Comparison of ENCODE assay signal across 8 cellular contexts in genomic region chr15:59372352-59373211, GRCh38. TPM values are rescaled to one million over a fixed set of nuclear protein-coding genes. Genes with fewer than 3 reads are reported as not detected.
DNase-seq lines count a peak whose midpoint lies in the region; ATAC-seq and TF ChIP-seq lines count a peak whose summit lies in the region.

Gene MYO1E, minus strand, starts transcription at chr15:59372871. Its CDS starts 371 bp downstream, at chr15:59372500.

- H3K79me1 ChIP-seq in neuronal stem cell (ENCODE audit: low read depth, low read length), result no peaks in the 10 kb centered on the region

- POLR2A ChIA-PET in OCI-LY7 (lab: Charles Lee), result no interaction called here

- DNase-seq in DMS114 treated with DMSO at 0.1 percent for 48 hours (lab: John Stamatoyannopoulos, UW; ENCODE audit: unreplicated experiment) (peak; percentile 96), OCI-LY7 (ENCODE audit: low spot score) (peak; percentile 40), head of caudate nucleus (peak; percentile 75 to 97 (median 93)), neuronal stem cell (ENCODE audit: low spot score) (peak; percentile 90), vagina (ENCODE audit: extremely low spot score in 2 of 2) (peak in 1 of 2 donors; percentile 98)
- peak; percentile 46 for DNase-seq in activated naive CD8-positive, alpha-beta T cell treated with anti-CD3 and anti-CD28 coated beads, Interleukin-2, amount 50 U/mL, for 24 hours

- no peak for TF ChIP-seq CTCF in OCI-LY7 (conservative IDR thresholded peaks at IDR 0.05; ENCODE audit: low read length)
- no peak for TF ChIP-seq CTCF in vagina (IDR thresholded peaks at IDR 0.05)

- H3K4me2 ChIP-seq in OCI-LY7 (ENCODE audit: low read length), result peak within 1 kb of the TSS; percentile 87
- peak within 1 kb of the TSS; percentile 99 for H3K4me2 ChIP-seq in neuronal stem cell (ENCODE audit: insufficient read depth, low read length, poor library complexity, severe bottlenecking)

- H4K20me1 ChIP-seq in OCI-LY7 (ENCODE audit: insufficient read depth, low read length), result no peaks in the 10 kb centered on the region

- peak within 1 kb of the TSS; percentile 77 for H3K27ac Mint-ChIP-seq in activated naive CD8-positive, alpha-beta T cell treated with anti-CD3 and anti-CD28 coated beads, Interleukin-2, amount 50 U/mL, for 24 hours

- H4K8ac ChIP-seq in neuronal stem cell (ENCODE audit: low read depth, low read length), result no peak within 1 kb of the TSS

- peak; percentile 55 to 59 for TF ChIP-seq POLR2A in vagina (IDR thresholded peaks at IDR 0.05)

- CTCF ChIA-PET in OCI-LY7 (lab: Charles Lee; ENCODE audit: unreplicated experiment), result no interaction called here

- H2BK5ac ChIP-seq in neuronal stem cell (ENCODE audit: low read length), result peak within 1 kb of the TSS; percentile 87

- H2AK5ac ChIP-seq in neuronal stem cell (ENCODE audit: low read depth, low read length), result no peak within 1 kb of the TSS

- H3K9me3 Mint-ChIP-seq in activated naive CD8-positive, alpha-beta T cell treated with anti-CD3 and anti-CD28 coated beads, Interleukin-2, amount 50 U/mL, for 24 hours, result no peaks in the 10 kb centered on the region

- peaks cover 18% of the 10 kb centered on the region for H3K4me1 ChIP-seq in HUES48 (ENCODE audit: control insufficient read depth, insufficient read depth, low read length)
- H3K4me1 ChIP-seq in OCI-LY7 (ENCODE audit: insufficient read depth, low read length, poor library complexity, severe bottlenecking), result peaks cover 21% of the 10 kb centered on the region
- peaks cover 0 to 2% of the 10 kb centered on the region in 2 donors for H3K4me1 ChIP-seq in neuronal stem cell (ENCODE audit: control insufficient read depth in 2 of 2, insufficient read depth in 1 of 2, low read depth in 1 of 2, low read length in 2 of 2)
- peaks cover 34% of the 10 kb centered on the region for H3K4me1 ChIP-seq in vagina

- H3K9ac ChIP-seq in HUES48 (ENCODE audit: low read depth, low read length) (peak within 1 kb of the TSS; percentile 77), neuronal stem cell (ENCODE audit: low read depth, low read length, poor library complexity) (peak within 1 kb of the TSS; percentile 93)

- H3K27ac ChIP-seq in HUES48 (ENCODE audit: low read depth, low read length), result peak within 1 kb of the TSS; percentile 93
- no peak within 1 kb of the TSS for H3K27ac ChIP-seq in OCI-LY7 (ENCODE audit: low read depth, low read length, poor library complexity, severe bottlenecking)
- H3K27ac ChIP-seq in neuronal stem cell (replicated peaks; ENCODE audit: low read length), result peak within 1 kb of the TSS; percentile 69
- peak within 1 kb of the TSS; percentile 96 for H3K27ac ChIP-seq in vagina

- H3K9me2 ChIP-seq in OCI-LY7 (ENCODE audit: insufficient read depth, low read length), result no peaks in the 10 kb centered on the region

- peaks cover 6% of the 10 kb centered on the region for H3K36me3 Mint-ChIP-seq in activated naive CD8-positive, alpha-beta T cell treated with anti-CD3 and anti-CD28 coated beads, Interleukin-2, amount 50 U/mL, for 24 hours (ENCODE audit: low read depth)

- BruUV-seq in OCI-LY7 (replicated peaks; lab: Mats Ljungman, UMichigan), result no TSS peak

- H3K4me3 ChIP-seq in HUES48 (ENCODE audit: low read depth, low read length), result peak within 1 kb of the TSS; percentile 75
- peak within 1 kb of the TSS; percentile 67 for H3K4me3 ChIP-seq in OCI-LY7 (ENCODE audit: low read depth, low read length, poor library complexity, severe bottlenecking)
- peak within 1 kb of the TSS; percentile 75 to 91 for H3K4me3 ChIP-seq in neuronal stem cell (ENCODE audit: low read length in 2 of 2)
- H3K4me3 ChIP-seq in vagina, result peak within 1 kb of the TSS; percentile 60 to 88

- intact Hi-C loops in OCI-LY7 (cut with micrococcal nuclease; ENCODE audit: unreplicated experiment), result no loop called here
- intact Hi-C loops in head of caudate nucleus (cut with DNase I), result loop anchor here (5.0 to 10.0 kb wide), 3 partner anchors 62 to 168 kb away; partner anchors contain the start of genes FAM81A and LDHAL6B
- intact Hi-C loops in vagina (cut with DNase I), result loop anchor here (10.0 kb wide), 1 partner anchor 78 kb away; no protein-coding TSS in a partner anchor

- no peak within 1 kb of the TSS for H3K4ac ChIP-seq in neuronal stem cell (ENCODE audit: low read length)

- H3K18ac ChIP-seq in neuronal stem cell (ENCODE audit: low read length), result peak within 1 kb of the TSS; percentile 94

- H3K79me2 ChIP-seq in OCI-LY7 (ENCODE audit: insufficient read depth, low read depth, low read length), result no peaks in the 10 kb centered on the region

- H3K9me3 ChIP-seq in HUES48 (ENCODE audit: control insufficient read depth, insufficient read depth, low read length), result no peaks in the 10 kb centered on the region
- H3K9me3 ChIP-seq in OCI-LY7 (ENCODE audit: low read length), result no peaks in the 10 kb centered on the region
- no peaks in the 10 kb centered on the region for H3K9me3 ChIP-seq in neuronal stem cell (replicated peaks in 1 of 2; ENCODE audit: control insufficient read depth in 2 of 2, insufficient read depth in 1 of 2, low read depth in 1 of 2, low read length in 2 of 2)
- H3K9me3 ChIP-seq in vagina, result no peaks in the 10 kb centered on the region

- peaks cover 30% of the 10 kb centered on the region for H3K4me1 Mint-ChIP-seq in activated naive CD8-positive, alpha-beta T cell treated with anti-CD3 and anti-CD28 coated beads, Interleukin-2, amount 50 U/mL, for 24 hours

- no peak within 1 kb of the TSS for H2BK12ac ChIP-seq in neuronal stem cell (ENCODE audit: low read length)

- peak within 1 kb of the TSS; percentile 97 for H2BK15ac ChIP-seq in neuronal stem cell (ENCODE audit: low read length)

- no peak within 1 kb of the TSS for H4K91ac ChIP-seq in neuronal stem cell (ENCODE audit: low read depth, low read length, poor library complexity)

- H3K36me3 ChIP-seq in HUES48 (ENCODE audit: control insufficient read depth, insufficient read depth, low read length) (no peaks in the 10 kb centered on the region), OCI-LY7 (ENCODE audit: insufficient read depth, low read length) (no peaks in the 10 kb centered on the region), neuronal stem cell (replicated peaks in 1 of 2; ENCODE audit: control insufficient read depth in 2 of 2, insufficient read depth in 2 of 2, low read length in 2 of 2) (no peaks in the 10 kb centered on the region), vagina (no peaks in the 10 kb centered on the region)

- peak within 1 kb of the TSS; percentile 90 for H3K4me3 Mint-ChIP-seq in activated naive CD8-positive, alpha-beta T cell treated with anti-CD3 and anti-CD28 coated beads, Interleukin-2, amount 50 U/mL, for 24 hours

- peaks cover 43% of the 10 kb centered on the region for H3K27me3 Mint-ChIP-seq in activated naive CD8-positive, alpha-beta T cell treated with anti-CD3 and anti-CD28 coated beads, Interleukin-2, amount 50 U/mL, for 24 hours

- peak; percentile 53 for ATAC-seq in GM21390 (IDR thresholded peaks at IDR 0.05; ENCODE audit: unreplicated experiment)
- ATAC-seq in activated naive CD8-positive, alpha-beta T cell treated with anti-CD3 and anti-CD28 coated beads, Interleukin-2, amount 50 U/mL, for 24 hours, result peak; percentile 75

- H3K23ac ChIP-seq in neuronal stem cell (ENCODE audit: low read depth, low read length, poor library complexity), result peak within 1 kb of the TSS; percentile 96

- H2AFZ ChIP-seq in OCI-LY7 (ENCODE audit: low read length), result peak within 1 kb of the TSS; percentile 19; the same call in 1 of the 2 replicates
- peak within 1 kb of the TSS; percentile 97 for H2AFZ ChIP-seq in neuronal stem cell (ENCODE audit: low read length)

- peak within 1 kb of the TSS; percentile 87 for H2BK120ac ChIP-seq in neuronal stem cell (ENCODE audit: low read depth, low read length)

- H3K27me3 ChIP-seq in HUES48 (ENCODE audit: control insufficient read depth, insufficient read depth, low read length) (no peaks in the 10 kb centered on the region), neuronal stem cell (ENCODE audit: control insufficient read depth in 3 of 3, insufficient read depth in 3 of 3, low read depth in 1 of 3, low read length in 3 of 3) (peaks cover 0 to 7% (median 0%) of the 10 kb centered on the region in 3 experiments), vagina (no peaks in the 10 kb centered on the region)

- H3K14ac ChIP-seq in neuronal stem cell (ENCODE audit: low read length), result peak within 1 kb of the TSS; percentile 56

- no CpG with 5 or more reads among the region's 74 CpGs for WGBS in neuronal stem cell (ENCODE audit: extremely low coverage in 2 of 2, insufficient read length in 2 of 2, insufficient replicate concordance in 1 of 2), 2 donors

RNA-seq across cellular contexts. Expression of gene MYO1E, which starts in this region (rescaled TPM):
- total RNA-seq in OCI-LY7 (2014; rRNA removed; shearing (Covaris generic)), result 0.72 and 1.5 TPM in 2 replicates
- total RNA-seq in OCI-LY7 (2022) (17.3 and 26.5 TPM in 2 replicates), vagina (16.9 TPM)
- polyA plus RNA-seq in neuronal stem cell (2013, experiment 1 of 2), result 7.1 TPM
- 7.4 TPM for polyA plus RNA-seq in neuronal stem cell (2013, experiment 2 of 2)
